ENCODE assay signal across 24 cellular contexts in the genomic region with DNA sequence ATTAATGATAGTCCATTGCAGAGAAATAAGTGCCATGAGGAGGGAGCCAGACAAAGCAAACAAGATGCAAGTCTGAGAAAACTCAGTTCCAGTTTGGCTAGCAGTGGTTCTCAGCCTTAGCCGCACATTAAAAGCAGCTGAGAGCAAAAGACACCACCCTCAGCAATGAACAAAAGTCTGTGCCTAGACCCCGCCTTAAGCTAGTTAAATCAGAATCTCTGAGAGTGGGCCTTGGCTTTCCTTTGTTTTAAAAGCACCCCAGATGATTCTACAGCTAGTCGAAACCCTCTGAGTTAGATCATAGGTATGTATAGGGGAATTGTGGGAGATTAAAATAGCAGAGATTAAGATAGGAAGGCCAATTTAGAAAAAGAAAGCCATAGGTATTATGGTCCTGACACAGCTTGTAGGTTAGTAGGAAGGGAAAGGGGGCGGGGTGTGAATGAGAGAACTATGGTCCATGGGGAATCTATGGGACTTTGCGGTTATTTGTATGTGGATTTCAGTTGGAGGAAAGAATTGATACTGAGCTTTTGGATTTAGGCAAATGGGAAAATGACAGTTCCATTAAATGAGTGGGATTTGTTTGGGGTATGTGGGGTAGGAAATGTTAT. TPM values are rescaled to one million over a fixed set of nuclear protein-coding genes. Genes with fewer than 3 reads are reported as not detected.
DNase-seq lines count a peak whose midpoint lies in the region; ATAC-seq and TF ChIP-seq lines count a peak whose summit lies in the region.
"Had no signal": no experiment of that assay in that cellular context is flagged by ENCODE, and none has a peak within 500 bp of the region (broad histone marks: within the 10 kb centered on the region; RNA-seq: fewer than 3 reads in every experiment).

No MANE protein-coding gene starts in this region.

- peak; percentile 22 for ATAC-seq in Right ventricle myocardium superior (ENCODE audit: poor library complexity)
- ATAC-seq in mucosa of descending colon = peak; percentile 34
- ATAC-seq in HG03159 (IDR thresholded peaks at IDR 0.05; ENCODE audit: unreplicated experiment) = no peak
- ATAC-seq: A549, esophagus mucosa, left lobe of liver, upper lobe of right lung had no signal

- H3K9ac ChIP-seq in subcutaneous abdominal adipose tissue (ENCODE audit: low read length in 5 of 5) = no peak overlapping the region

- peak overlapping the region; percentile 51 for H3K27ac ChIP-seq in subcutaneous abdominal adipose tissue (ENCODE audit: low read depth, low read length)
- H3K27ac ChIP-seq: A549, neutrophil, SK-N-MC, upper lobe of right lung, WERI-Rb-1 had no signal

- H3K36me3 ChIP-seq in mucosa of descending colon (ENCODE audit: low read depth) (no peaks in the 10 kb centered on the region), subcutaneous abdominal adipose tissue (ENCODE audit: control insufficient read depth in 5 of 5, insufficient read depth in 5 of 5, low read length in 5 of 5) (peaks cover 0 to 11% (median 0%) of the 10 kb centered on the region in 5 donors)
- H3K36me3 ChIP-seq: BE2C, neutrophil, WERI-Rb-1 had no signal

- DNase-seq in Right ventricle myocardium superior (no peak), cardiac septum (ENCODE audit: low spot score) (no peak), cardiac fibroblast (ENCODE audit: low read depth in 2 of 2) (peak; percentile 43 to 58), mucosa of descending colon (no peak), NCI-H187 treated with DMSO at 0.1 percent for 48 hours (lab: John Stamatoyannopoulos, UW) (no peak), globus pallidus (ENCODE audit: low spot score) (no peak)
- DNase-seq: activated CD4-positive, alpha-beta T cell treated with anti-CD3 and anti-CD28 coated beads, Interleukin-2, amount 50 U/mL, for 4 hours; activated effector memory CD4-positive, alpha-beta T cell treated with anti-CD3 and anti-CD28 coated beads, Interleukin-2, amount 50 U/mL, for 16 hours; BE2C; DND-41; effector memory CD4-positive, alpha-beta T cell; Kasumi-1; NCI-H1105; NCI-H2081; NCI-H345; upper lobe of right lung; WERI-Rb-1 had no signal

- intact Hi-C loops in Right ventricle myocardium superior (cut with DNase I) (loop anchor here (10.0 kb wide), 1 partner anchor 154 kb away; no protein-coding TSS in a partner anchor), cardiac septum (cut with DNase I) (loop anchor here (5.0 to 10.0 kb wide), 2 partner anchors 144 to 376 kb away; no protein-coding TSS in a partner anchor), mucosa of descending colon (cut with DNase I, micrococcal nuclease) (no loop called here)

- H3K27me3 ChIP-seq in subcutaneous abdominal adipose tissue (ENCODE audit: control insufficient read depth in 5 of 5, insufficient read depth in 4 of 5, low read length in 5 of 5) = no peaks in the 10 kb centered on the region
- H3K27me3 ChIP-seq: neutrophil, upper lobe of right lung had no signal

- peaks cover 18% of the 10 kb centered on the region for H3K4me1 ChIP-seq in mucosa of descending colon (ENCODE audit: low read depth)
- H3K4me1 ChIP-seq in subcutaneous abdominal adipose tissue (ENCODE audit: control insufficient read depth in 5 of 5, insufficient read depth in 5 of 5, low read length in 5 of 5) = peaks cover 2 to 41% (median 39%) of the 10 kb centered on the region in 5 donors
- H3K4me1 ChIP-seq: BE2C had no signal

- H3K4me3 ChIP-seq in cardiac fibroblast (replicated peaks in 1 of 2; ENCODE audit: low read depth in 2 of 2, low read length in 2 of 2) = no peak overlapping the region
- H3K4me3 ChIP-seq in mucosa of descending colon = no peak overlapping the region
- H3K4me3 ChIP-seq in subcutaneous abdominal adipose tissue (ENCODE audit: low read depth in 1 of 5, low read length in 5 of 5) = no peak overlapping the region
- H3K4me3 ChIP-seq: A549, SK-N-MC, upper lobe of right lung had no signal

- H3K9me3 ChIP-seq in mucosa of descending colon (no peaks in the 10 kb centered on the region), subcutaneous abdominal adipose tissue (ENCODE audit: control insufficient read depth in 5 of 5, low read length in 5 of 5) (no peaks in the 10 kb centered on the region)
- H3K9me3 ChIP-seq: A549, BE2C, neutrophil, upper lobe of right lung had no signal

- TF ChIP-seq CTCF in cardiac fibroblast (IDR thresholded peaks at IDR 0.05; ENCODE audit: low read depth, low read length) = no peak
- no peak for TF ChIP-seq CTCF in mucosa of descending colon (IDR thresholded peaks at IDR 0.05)

RNA-seq across cellular contexts. Expression of a gene that starts 12.0 kb away (rescaled TPM):
- total RNA-seq in Right ventricle myocardium superior (37.3 TPM), cardiac septum (50.9 TPM), mucosa of descending colon (10 to 100 TPM; 26.5 to 46.4 (median 27.2) TPM)

Comparison
In these comparisons a context has a peak if more than half of its experiments do, and no peak if none do; other contexts are left out.
1. DNase-seq: peak in cardiac fibroblast (2 of 2); none in Right ventricle myocardium superior (single experiment), cardiac septum (single experiment), mucosa of descending colon (0 of 3), NCI-H187 treated with DMSO at 0.1 percent for 48 hours (single experiment) and globus pallidus (single experiment).
2. intact Hi-C loops: an anchor here in Right ventricle myocardium superior (10.0 kb wide) and cardiac septum (5.0 to 10.0 kb wide); none called in mucosa of descending colon.